In the genomic region with DNA sequence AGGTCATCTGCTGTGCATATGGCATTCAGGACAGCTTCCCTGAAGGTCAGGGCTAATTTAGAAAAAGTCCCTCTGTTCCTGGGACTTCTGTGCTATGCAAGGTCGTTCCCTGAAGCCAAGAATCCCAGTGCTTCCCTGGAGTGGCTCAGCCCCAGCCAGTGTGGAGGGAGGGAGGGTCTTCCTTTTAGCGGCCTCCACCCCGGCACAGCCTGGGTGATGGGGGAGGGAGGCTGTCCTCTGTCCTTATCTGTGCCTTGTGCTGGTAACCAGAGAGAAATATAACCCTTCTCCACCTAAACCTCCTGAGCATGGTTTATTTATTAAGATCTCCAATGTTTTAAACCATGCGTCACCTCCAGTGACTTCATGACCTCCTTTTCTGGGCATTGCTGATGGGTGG, we compare ENCODE assay signal across 31 cellular contexts.
"Had no signal": no experiment of that assay in that cellular context is flagged by ENCODE, and none has a peak within 500 bp of the region (broad histone marks: within the 10 kb centered on the region; RNA-seq: fewer than 3 reads in every experiment).

No MANE protein-coding gene starts in this region.

- H3K36me3 Mint-ChIP-seq: activated naive CD4-positive, alpha-beta T cell treated with anti-CD3 and anti-CD28 coated beads, Interleukin-2, amount 50 U/mL, for 24 hours; activated naive CD8-positive, alpha-beta T cell treated with anti-CD3 and anti-CD28 coated beads, Interleukin-2, amount 10 ng/mL, durations not matched to agents 7 days and 5 days; WTC11 had no signal

- DNase-seq: activated CD4-positive, alpha-beta T cell treated with anti-CD3 and anti-CD28 coated beads for 36 hours; activated CD4-positive, alpha-beta T cell treated with anti-CD3 and anti-CD28 coated beads, Interleukin-2, amount 10 ng/mL, durations not matched to agents 7 days and 5 days; activated CD4-positive, alpha-beta T cell treated with anti-CD3 and anti-CD28 coated beads, Interleukin-2, amount 50 U/mL, for 48 hours; activated CD8-positive, alpha-beta T cell treated with anti-CD3 and anti-CD28 coated beads, Interleukin-2, amount 10 ng/mL, durations not matched to agents 7 days and 5 days; activated gamma-delta T cell; activated naive CD4-positive, alpha-beta T cell treated with Interleukin-2 at 50 U/mL for 16 hours; activated naive CD8-positive, alpha-beta T cell treated with anti-CD3 and anti-CD28 coated beads, Interleukin-2, amount 10 ng/mL, durations not matched to agents 7 days and 5 days; activated T-cell treated with anti-CD3 and anti-CD28 coated beads, Interleukin-2, amount 50 U/mL, for 24 hours; amygdala; body of pancreas; caudate nucleus; NCI-H1092 treated with DMSO at 0.1 percent for 48 hours; NCI-H1417; NCI-H146; NCI-H187; NCI-H2029 treated with DMSO at 0.1 percent for 48 hours; NCI-H2107; NCI-H2171; NCI-H510A; NCI-H774; SHP77; SJCRH30 had no signal

- H3K9me3 ChIP-seq: body of pancreas, breast epithelium, SJCRH30 had no signal

- H3K4me1 Mint-ChIP-seq: activated CD4-positive, alpha-beta T cell treated with anti-CD3 and anti-CD28 coated beads for 36 hours; activated CD4-positive, alpha-beta T cell treated with anti-CD3 and anti-CD28 coated beads, Interleukin-2, amount 10 ng/mL, durations not matched to agents 7 days and 5 days; activated naive CD4-positive, alpha-beta T cell treated with anti-CD3 and anti-CD28 coated beads, Interleukin-2, amount 50 U/mL, for 24 hours; activated naive CD8-positive, alpha-beta T cell treated with anti-CD3 and anti-CD28 coated beads, Interleukin-2, amount 10 ng/mL, durations not matched to agents 7 days and 5 days had no signal

- H3K27ac Mint-ChIP-seq: activated CD4-positive, alpha-beta T cell treated with anti-CD3 and anti-CD28 coated beads for 36 hours; activated CD4-positive, alpha-beta T cell treated with anti-CD3 and anti-CD28 coated beads, Interleukin-2, amount 10 ng/mL, durations not matched to agents 7 days and 5 days; activated CD8-positive, alpha-beta T cell treated with anti-CD3 and anti-CD28 coated beads, Interleukin-2, amount 10 ng/mL, durations not matched to agents 7 days and 5 days; activated naive CD4-positive, alpha-beta T cell treated with anti-CD3 and anti-CD28 coated beads, Interleukin-2, amount 50 U/mL, for 24 hours; activated naive CD8-positive, alpha-beta T cell treated with anti-CD3 and anti-CD28 coated beads, Interleukin-2, amount 10 ng/mL, durations not matched to agents 7 days and 5 days; activated T-cell treated with anti-CD3 and anti-CD28 coated beads, Interleukin-2, amount 50 U/mL, for 24 hours; activated T-helper 2 cell treated with anti-CD3 and anti-CD28 coated beads, Interferon-gamma antibody, Interleukin-2, Interleukin-4, amounts not matched to agents 10 μg/mL and 5 μg/mL and 100 μg/mL, durations not matched to agents 14 hours and 24 hours and 36 hours; T-helper 1 cell treated with Interleukin-12 subunit alpha and Interleukin-12 subunit beta and Interleukin-4 antibody, amounts not matched to agents 30 μg/mL and 1 μg/mL, for 36 hours; T-helper 2 cell treated with Interferon-gamma antibody and Interleukin-4, amounts not matched to agents 5 μg/mL and 100 μg/mL, for 36 hours; WTC11 had no signal

- H3K27ac ChIP-seq: body of pancreas, breast epithelium, SJCRH30, SK-N-MC had no signal

- H3K4me3 ChIP-seq: body of pancreas, breast epithelium, SJCRH30, SK-N-MC had no signal

- H3K4me3 Mint-ChIP-seq: activated CD4-positive, alpha-beta T cell treated with anti-CD3 and anti-CD28 coated beads for 36 hours; activated CD4-positive, alpha-beta T cell treated with anti-CD3 and anti-CD28 coated beads, Interleukin-2, amount 10 ng/mL, durations not matched to agents 7 days and 5 days; activated CD8-positive, alpha-beta T cell treated with anti-CD3 and anti-CD28 coated beads, Interleukin-2, amount 10 ng/mL, durations not matched to agents 7 days and 5 days; activated naive CD4-positive, alpha-beta T cell treated with anti-CD3 and anti-CD28 coated beads, Interleukin-2, amount 50 U/mL, for 24 hours; activated naive CD8-positive, alpha-beta T cell treated with anti-CD3 and anti-CD28 coated beads, Interleukin-2, amount 10 ng/mL, durations not matched to agents 7 days and 5 days; activated T-cell treated with anti-CD3 and anti-CD28 coated beads, Interleukin-2, amount 50 U/mL, for 24 hours; T-helper 1 cell treated with Interleukin-12 subunit alpha and Interleukin-12 subunit beta and Interleukin-4 antibody, amounts not matched to agents 30 μg/mL and 1 μg/mL, for 36 hours; T-helper 2 cell treated with Interferon-gamma antibody and Interleukin-4, amounts not matched to agents 5 μg/mL and 100 μg/mL, for 36 hours; WTC11 had no signal

- H3K36me3 ChIP-seq: breast epithelium, SJCRH30 had no signal

- H3K9me3 Mint-ChIP-seq: activated CD4-positive, alpha-beta T cell treated with anti-CD3 and anti-CD28 coated beads, Interleukin-2, amount 10 ng/mL, durations not matched to agents 7 days and 5 days; activated naive CD4-positive, alpha-beta T cell treated with anti-CD3 and anti-CD28 coated beads, Interleukin-2, amount 50 U/mL, for 24 hours; activated naive CD8-positive, alpha-beta T cell treated with anti-CD3 and anti-CD28 coated beads, Interleukin-2, amount 10 ng/mL, durations not matched to agents 7 days and 5 days; activated T-helper 2 cell treated with anti-CD3 and anti-CD28 coated beads, Interferon-gamma antibody, Interleukin-2, Interleukin-4, amounts not matched to agents 10 μg/mL and 5 μg/mL and 100 μg/mL, durations not matched to agents 14 hours and 24 hours and 36 hours; T-helper 1 cell treated with Interleukin-12 subunit alpha and Interleukin-12 subunit beta and Interleukin-4 antibody, amounts not matched to agents 30 μg/mL and 1 μg/mL, for 36 hours; WTC11 had no signal

- H3K4me1 ChIP-seq: body of pancreas, breast epithelium, SJCRH30 had no signal

- H3K27me3 Mint-ChIP-seq: activated CD4-positive, alpha-beta T cell treated with anti-CD3 and anti-CD28 coated beads, Interleukin-2, amount 10 ng/mL, durations not matched to agents 7 days and 5 days; activated naive CD8-positive, alpha-beta T cell treated with anti-CD3 and anti-CD28 coated beads, Interleukin-2, amount 10 ng/mL, durations not matched to agents 7 days and 5 days; activated T-cell treated with anti-CD3 and anti-CD28 coated beads, Interleukin-2, amount 50 U/mL, for 24 hours had no signal

- H3K27me3 ChIP-seq: body of pancreas, breast epithelium had no signal

- ATAC-seq: activated CD4-positive, alpha-beta T cell treated with anti-CD3 and anti-CD28 coated beads for 36 hours; activated CD4-positive, CD25-positive, alpha-beta regulatory T cell treated with anti-CD3 and anti-CD28 coated beads, Interleukin-2, amount 50 U/mL, for 24 hours; activated CD8-positive, alpha-beta T cell treated with anti-CD3 and anti-CD28 coated beads, Interleukin-2, amount 10 ng/mL, durations not matched to agents 7 days and 5 days; body of pancreas; Panc1; WTC11 had no signal
